9 cellular contexts compared by ENCODE assay signal in genomic region chr10:98415710-98416077, GRCh38. TPM values are rescaled to one million over a fixed set of nuclear protein-coding genes. Genes with fewer than 3 reads are reported as not detected.
DNase-seq lines count a peak whose midpoint lies in the region; ATAC-seq, FAIRE-seq and TF ChIP-seq lines count a peak whose summit lies in the region.
"Had no signal": no experiment of that assay in that cellular context is flagged by ENCODE, and none has a peak within 500 bp of the region (broad histone marks: within the 10 kb centered on the region; RNA-seq: fewer than 3 reads in every experiment).

No MANE protein-coding gene starts in this region.

- peak overlapping the region; percentile 93 for H3K4me2 ChIP-seq in skeletal muscle satellite cell (ENCODE audit: low read length)

- H3K27me3 ChIP-seq in skeletal muscle satellite cell (ENCODE audit: control insufficient read depth, insufficient read depth, low read length), result no peaks in the 10 kb centered on the region
- no peaks in the 10 kb centered on the region for H3K27me3 ChIP-seq in foreskin keratinocyte

- peak; percentile 14 for DNase-seq in RPMI7951 (ENCODE audit: low read depth)
- DNase-seq in fibroblast of peridontal ligament (ENCODE audit: extremely low read depth), result peak; percentile 18
- DNase-seq in GM19239 (ENCODE audit: insufficient read length, low spot score), result no peak
- DNase-seq in superior temporal gyrus (ENCODE audit: extremely low spot score), result no peak
- no peak for DNase-seq in foreskin keratinocyte

- no peak overlapping the region for H3K4me3 ChIP-seq in skeletal muscle satellite cell (ENCODE audit: low read length)

- ATAC-seq in GM21529 (IDR thresholded peaks at IDR 0.05; ENCODE audit: unreplicated experiment) (no peak), foreskin keratinocyte (no peak)
- ATAC-seq: stimulated activated memory B cell treated with anti-CD40 and anti-IgM and Interleukin-4, amounts not matched to agents 10 μg/mL and 1 μg/mL and 100 μg/mL, for 72 hours had no signal

- H3K36me3 ChIP-seq in ES-I3 (ENCODE audit: insufficient read depth, low read length) (no peaks in the 10 kb centered on the region), skeletal muscle satellite cell (ENCODE audit: insufficient read depth, low read length) (peaks cover 26% of the 10 kb centered on the region)

- peaks cover 14% of the 10 kb centered on the region; the same call in 1 of the 2 replicates for H3K4me1 ChIP-seq in ES-I3 (ENCODE audit: insufficient read depth, low read length)
- H3K4me1 ChIP-seq in skeletal muscle satellite cell (ENCODE audit: control insufficient read depth, insufficient read depth, low read length), result peaks cover 22% of the 10 kb centered on the region
- H3K4me1 ChIP-seq in foreskin keratinocyte, result no peaks in the 10 kb centered on the region

- H3K9me3 ChIP-seq in ES-I3 (ENCODE audit: control insufficient read depth, insufficient read depth, low read length) (no peaks in the 10 kb centered on the region), skeletal muscle satellite cell (replicated peaks; ENCODE audit: low read length) (no peaks in the 10 kb centered on the region)

- H3K27ac ChIP-seq in foreskin keratinocyte, result no peak overlapping the region

- FAIRE-seq in GM19239 (lab: Jason Lieb, UNC), result no peak

- H3K9ac ChIP-seq in ES-I3 (ENCODE audit: low read depth, low read length) (peak overlapping the region; percentile 86; the same call in 1 of the 2 replicates), skeletal muscle satellite cell (ENCODE audit: low read depth, low read length) (no peak overlapping the region)

- no peak for TF ChIP-seq CTCF in foreskin keratinocyte (conservative IDR thresholded peaks at IDR 0.05)

RNA-seq across cellular contexts. Expression of gene PYROXD2, which starts 0.7 kb away (rescaled TPM):
- total RNA-seq in RPMI7951 (2014; rRNA removed; shearing (Covaris generic)), result 1.3 and 2.0 TPM in 2 replicates
- total RNA-seq in skeletal muscle satellite cell (2012; rRNA removed), result 3.9 and 6.1 TPM in 2 replicates
- total RNA-seq in foreskin keratinocyte, result 3.3 and 5.6 TPM in 2 replicates
- polyA plus RNA-seq in foreskin keratinocyte, result 2.1 and 6.2 TPM in 2 replicates

RNA-seq across cellular contexts. Expression of gene HPS1, which starts 31.0 kb away (rescaled TPM):
- total RNA-seq in RPMI7951 (2014; rRNA removed; shearing (Covaris generic)), result 11.5 and 12.3 TPM in 2 replicates
- total RNA-seq in skeletal muscle satellite cell (2012; rRNA removed), result 26.6 and 35.5 TPM in 2 replicates
- 36.4 and 39.0 TPM in 2 replicates for total RNA-seq in foreskin keratinocyte
- polyA plus RNA-seq in foreskin keratinocyte, result 37.8 and 41.7 TPM in 2 replicates

Comparison
In these comparisons a context has a peak if more than half of its experiments do, and no peak if none do; other contexts are left out.
1. DNase-seq: peak in RPMI7951 (single experiment) and fibroblast of peridontal ligament (single experiment); none in GM19239 (single experiment), superior temporal gyrus (single experiment) and foreskin keratinocyte (0 of 2).